ENCODE assay signal across 8 cellular contexts in the genomic region with DNA sequence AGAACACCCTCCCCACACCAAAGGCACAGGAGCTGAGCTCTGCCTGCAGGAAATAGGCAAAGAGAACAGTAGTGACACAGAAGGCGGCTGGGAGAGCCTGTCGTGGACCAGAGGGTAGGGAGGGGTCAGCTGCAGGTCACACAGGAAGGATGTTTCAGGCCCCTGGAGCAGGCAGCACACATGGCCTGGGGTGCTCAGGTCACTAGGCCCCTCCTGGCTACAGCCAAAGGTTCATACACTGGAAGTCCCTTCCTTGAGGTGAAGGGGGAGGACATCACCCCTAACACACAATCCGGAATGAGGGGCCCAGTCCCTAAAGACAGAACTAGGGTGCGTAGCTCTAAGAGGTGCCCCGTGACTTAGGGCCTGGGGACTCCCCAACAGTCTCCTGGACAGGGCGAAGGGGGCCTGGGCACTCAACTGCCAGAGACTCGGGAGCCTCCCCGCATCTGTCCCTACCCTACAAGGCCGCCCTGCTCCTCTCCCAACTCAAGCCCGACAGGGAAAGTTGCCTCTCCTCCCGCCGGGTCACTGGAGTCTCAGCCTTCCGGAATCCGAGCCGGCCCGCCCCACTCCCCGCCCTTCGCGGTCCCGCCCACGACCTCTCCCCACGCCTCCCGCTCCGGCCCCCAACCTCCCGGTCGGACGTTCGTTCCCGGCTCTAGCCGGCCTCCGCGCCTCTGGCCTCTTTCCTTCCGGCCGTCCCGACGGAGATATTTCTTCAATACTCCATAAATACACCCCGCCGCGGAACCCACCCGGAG. TPM values are rescaled to one million over a fixed set of nuclear protein-coding genes. Genes with fewer than 3 reads are reported as not detected.
DNase-seq lines count a peak whose midpoint lies in the region; ATAC-seq and TF ChIP-seq lines count a peak whose summit lies in the region.

A gene (minus strand): TSS at position 541 of the 764 bp plus-strand sequence. CDS start 675 bp downstream, outside the sequence.

- in situ Hi-C loops in astrocyte of the cerebellum (cut with HindIII; ENCODE audit: low sequenced_read_pairs) = loop anchor here (25.0 kb wide), 1 partner anchor 111 kb away; no protein-coding TSS in a partner anchor

- H3K36me3 ChIP-seq in sigmoid colon = no peaks in the 10 kb centered on the region

- TF ChIP-seq EP300 in sigmoid colon (IDR thresholded peaks at IDR 0.05) = no peak

- H3K4me1 ChIP-seq in sigmoid colon = peaks cover 0 to 31% (median 21%) of the 10 kb centered on the region in 4 donors

- H3K4me3 ChIP-seq in astrocyte of the cerebellum (ENCODE audit: low read depth, low read length) (peak within 1 kb of the TSS; percentile 31), iPS-11a (ENCODE audit: low read depth, low read length) (peak within 1 kb of the TSS; percentile 70), sigmoid colon (peak within 1 kb of the TSS; percentile 27 to 59 (median 50))

- 8 to 10% methylated on average over 40 of the region's 40 CpGs for WGBS in sigmoid colon, 2 donors

- DNase-seq in GM10266 (ENCODE audit: extremely low spot score) (peak; percentile 61), astrocyte of the cerebellum (ENCODE audit: low read depth) (no peak), sigmoid colon (peak; percentile 83), NCI-H526 treated with DMSO at 0.1 percent for 48 hours (lab: John Stamatoyannopoulos, UW) (no peak), pons (ENCODE audit: low spot score) (no peak), COLO829 (ENCODE audit: low spot score) (no peak)

- intact Hi-C loops in sigmoid colon (cut with DNase I) = no loop called here

- peak; percentile 52 for ATAC-seq in HG02885 (IDR thresholded peaks at IDR 0.05; ENCODE audit: poor library complexity, unreplicated experiment)

- H3K27ac ChIP-seq in sigmoid colon = peak within 1 kb of the TSS; percentile 40 to 61 (median 58)

- peaks cover 4 to 32% (median 21%) of the 10 kb centered on the region in 3 donors for H3K27me3 ChIP-seq in sigmoid colon

- H3K9me3 ChIP-seq in sigmoid colon = no peaks in the 10 kb centered on the region

- no peak for TF ChIP-seq CTCF in GM10266 (IDR thresholded peaks at IDR 0.05; ENCODE audit: control insufficient read depth, insufficient read depth, low read depth, missing control alignments)
- TF ChIP-seq CTCF in astrocyte of the cerebellum (IDR thresholded peaks at IDR 0.05; ENCODE audit: low read depth, low read length, missing control alignments) = no peak
- no peak for TF ChIP-seq CTCF in sigmoid colon (IDR thresholded peaks at IDR 0.05)

- no peak for TF ChIP-seq POLR2A in sigmoid colon (IDR thresholded peaks at IDR 0.05)

RNA-seq across cellular contexts. Expression of the gene that starts here (rescaled TPM):
- total RNA-seq in sigmoid colon = 1 to 10 TPM; 1.4 to 4.6 (median 3.1) TPM
- 1 to 10 TPM; 3.0 to 7.8 (median 6.7) TPM for polyA plus RNA-seq in sigmoid colon

Comparison
In these comparisons a context has a peak if more than half of its experiments do, and no peak if none do; other contexts are left out.
1. DNase-seq: peak in GM10266 (single experiment) and sigmoid colon (single experiment); none in astrocyte of the cerebellum (single experiment), NCI-H526 treated with DMSO at 0.1 percent for 48 hours (single experiment), pons (single experiment) and COLO829 (single experiment).
2. Peak in every context shown above with its lines, with median percentiles within 50 percentile points of each other: H3K4me3 ChIP-seq.